ENCODE assay signal across 8 cellular contexts in genomic region chr7:107045980-107046379, GRCh38. TPM values are rescaled to one million over a fixed set of nuclear protein-coding genes. Genes with fewer than 3 reads are reported as not detected.
DNase-seq lines count a peak whose midpoint lies in the region; ATAC-seq and TF ChIP-seq lines count a peak whose summit lies in the region.

No MANE protein-coding gene starts in this region.

- no peak for TF ChIP-seq POLR2A in gastroesophageal sphincter (IDR thresholded peaks at IDR 0.05)

- no peak for TF ChIP-seq EP300 in gastroesophageal sphincter (IDR thresholded peaks at IDR 0.05)

- H3K9me3 ChIP-seq in PC-3 (ENCODE audit: low read length) (no peaks in the 10 kb centered on the region), gastroesophageal sphincter (no peaks in the 10 kb centered on the region), subcutaneous abdominal adipose tissue (ENCODE audit: control insufficient read depth in 5 of 5, low read length in 5 of 5) (no peaks in the 10 kb centered on the region), Karpas-422 (ENCODE audit: low read length) (no peaks in the 10 kb centered on the region)

- H3K27me3 ChIP-seq in PC-3 (ENCODE audit: low read length) (peaks cover 53% of the 10 kb centered on the region), gastroesophageal sphincter (no peaks in the 10 kb centered on the region), subcutaneous abdominal adipose tissue (ENCODE audit: control insufficient read depth in 5 of 5, insufficient read depth in 4 of 5, low read length in 5 of 5) (no peaks in the 10 kb centered on the region), Karpas-422 (ENCODE audit: low read length) (no peaks in the 10 kb centered on the region)

- no peak overlapping the region for H3K9ac ChIP-seq in PC-3 (ENCODE audit: low read length)
- peak overlapping the region; percentile 76 to 94 (median 88) for H3K9ac ChIP-seq in subcutaneous abdominal adipose tissue (ENCODE audit: low read length in 5 of 5)
- H3K9ac ChIP-seq in Karpas-422 (ENCODE audit: low read length): no peak overlapping the region

- H3K27ac ChIP-seq in PC-3 (ENCODE audit: low read length) (no peak overlapping the region), gastroesophageal sphincter (peak overlapping the region in 1 of 4 donors; percentile 91), subcutaneous abdominal adipose tissue (ENCODE audit: low read depth, low read length) (peak overlapping the region; percentile 92), Karpas-422 (ENCODE audit: low read length) (no peak overlapping the region)

- H4K20me1 ChIP-seq in PC-3 (ENCODE audit: low read length): no peaks in the 10 kb centered on the region
- H4K20me1 ChIP-seq in Karpas-422 (ENCODE audit: insufficient read depth, low read depth, low read length): no peaks in the 10 kb centered on the region

- no TSS peak for BruUV-seq in PC-3 (replicated peaks; lab: Mats Ljungman, UMichigan)

- H3K79me2 ChIP-seq in PC-3 (ENCODE audit: low read length) (no peaks in the 10 kb centered on the region), Karpas-422 (ENCODE audit: low read length) (no peaks in the 10 kb centered on the region)

- H3K27me3 Mint-ChIP-seq in activated CD4-positive, alpha-beta memory T cell treated with anti-CD3 and anti-CD28 coated beads for 36 hours: peaks cover 42% of the 10 kb centered on the region
- peaks cover 51% of the 10 kb centered on the region for H3K27me3 Mint-ChIP-seq in activated CD4-positive, alpha-beta memory T cell treated with anti-CD3 and anti-CD28 coated beads, Interleukin-2, amount 10 ng/mL, durations not matched to agents 7 days and 5 days

- H3F3A ChIP-seq in PC-3 (ENCODE audit: low read length, unreplicated experiment): no peaks in the 10 kb centered on the region

- TF ChIP-seq CTCF in PC-3 (conservative IDR thresholded peaks at IDR 0.05; ENCODE audit: low read depth, low read length) (no peak), gastroesophageal sphincter (IDR thresholded peaks at IDR 0.05) (no peak), GM10266 (IDR thresholded peaks at IDR 0.05; ENCODE audit: control insufficient read depth, insufficient read depth, low read depth, missing control alignments) (no peak)

- no peaks in the 10 kb centered on the region for H3K36me3 Mint-ChIP-seq in activated CD4-positive, alpha-beta memory T cell treated with anti-CD3 and anti-CD28 coated beads for 36 hours
- no peaks in the 10 kb centered on the region for H3K36me3 Mint-ChIP-seq in activated CD4-positive, alpha-beta memory T cell treated with anti-CD3 and anti-CD28 coated beads, Interleukin-2, amount 10 ng/mL, durations not matched to agents 7 days and 5 days (ENCODE audit: low read depth)

- H2AFZ ChIP-seq in PC-3 (ENCODE audit: low read length) (no peak overlapping the region), Karpas-422 (ENCODE audit: low read length) (no peak overlapping the region)

- H3K9me2 ChIP-seq in PC-3 (replicated peaks; ENCODE audit: low read length): no peaks in the 10 kb centered on the region
- no peaks in the 10 kb centered on the region for H3K9me2 ChIP-seq in Karpas-422 (replicated peaks; ENCODE audit: insufficient read depth, low read length)

- H3K27ac Mint-ChIP-seq in activated CD4-positive, alpha-beta memory T cell treated with anti-CD3 and anti-CD28 coated beads for 36 hours: no peak overlapping the region
- H3K27ac Mint-ChIP-seq in activated CD4-positive, alpha-beta memory T cell treated with anti-CD3 and anti-CD28 coated beads, Interleukin-2, amount 10 ng/mL, durations not matched to agents 7 days and 5 days: no peak overlapping the region

- H3K4me3 Mint-ChIP-seq in activated CD4-positive, alpha-beta memory T cell treated with anti-CD3 and anti-CD28 coated beads for 36 hours: peak overlapping the region; percentile 18
- no peak overlapping the region for H3K4me3 Mint-ChIP-seq in activated CD4-positive, alpha-beta memory T cell treated with anti-CD3 and anti-CD28 coated beads, Interleukin-2, amount 10 ng/mL, durations not matched to agents 7 days and 5 days

- CTCF ChIA-PET in activated CD4-positive, alpha-beta memory T cell treated with anti-CD3 and anti-CD28 coated beads for 36 hours (lab: Charles Lee): interaction anchor here (0.6 to 1.3 kb wide), 3 partner anchors 80 to 121 kb away, joined by 3 read pairs; no protein-coding TSS in a partner anchor
- CTCF ChIA-PET in activated CD4-positive, alpha-beta memory T cell treated with anti-CD3 and anti-CD28 coated beads, Interleukin-2, amount 10 ng/mL, durations not matched to agents 7 days and 5 days (lab: Charles Lee): interaction anchor here (1.1 kb wide), 1 partner anchor 253 kb away, joined by 3 read pairs; no protein-coding TSS in a partner anchor
- CTCF ChIA-PET in PC-3 (lab: Charles Lee): no interaction called here

- H3K36me3 ChIP-seq in PC-3 (ENCODE audit: low read depth, low read length) (no peaks in the 10 kb centered on the region), gastroesophageal sphincter (no peaks in the 10 kb centered on the region), subcutaneous abdominal adipose tissue (ENCODE audit: control insufficient read depth in 5 of 5, insufficient read depth in 5 of 5, low read length in 5 of 5) (no peaks in the 10 kb centered on the region), Karpas-422 (ENCODE audit: insufficient read depth, low read length) (no peaks in the 10 kb centered on the region)

- 29 to 55% methylated on average over 1 of the region's 1 CpG for WGBS in gastroesophageal sphincter (ENCODE audit: low coverage in 1 of 2), 2 donors

- DNase-seq in activated CD4-positive, alpha-beta memory T cell treated with anti-CD3 and anti-CD28 coated beads for 36 hours: no peak
- DNase-seq in activated CD4-positive, alpha-beta memory T cell treated with anti-CD3 and anti-CD28 coated beads, Interleukin-2, amount 10 ng/mL, durations not matched to agents 7 days and 5 days: no peak
- peak; percentile 59 for DNase-seq in PC-3
- DNase-seq in NCI-H82 (lab: John Stamatoyannopoulos, UW): no peak
- no peak for DNase-seq in GM10266 (ENCODE audit: extremely low spot score)
- DNase-seq in Karpas-422: no peak

- peak overlapping the region; percentile 67; the same call in 1 of the 2 replicates for H3K4me3 ChIP-seq in PC-3 (ENCODE audit: low read length)
- H3K4me3 ChIP-seq in gastroesophageal sphincter: peak overlapping the region; percentile 83 to 88
- peak overlapping the region; percentile 89 to 100 (median 95) for H3K4me3 ChIP-seq in subcutaneous abdominal adipose tissue (ENCODE audit: low read depth in 1 of 5, low read length in 5 of 5)
- H3K4me3 ChIP-seq in Karpas-422 (ENCODE audit: low read length): no peak overlapping the region

- peaks cover 19% of the 10 kb centered on the region for H3K4me1 ChIP-seq in PC-3 (ENCODE audit: insufficient read depth, low read length)
- peaks cover 0 to 59% (median 7%) of the 10 kb centered on the region in 3 donors for H3K4me1 ChIP-seq in gastroesophageal sphincter
- H3K4me1 ChIP-seq in subcutaneous abdominal adipose tissue (ENCODE audit: control insufficient read depth in 5 of 5, insufficient read depth in 5 of 5, low read length in 5 of 5): peaks cover 0 to 46% (median 32%) of the 10 kb centered on the region in 5 donors
- peaks cover 12% of the 10 kb centered on the region for H3K4me1 ChIP-seq in Karpas-422 (ENCODE audit: low read length)

- H3K4me1 Mint-ChIP-seq in activated CD4-positive, alpha-beta memory T cell treated with anti-CD3 and anti-CD28 coated beads for 36 hours (ENCODE audit: low read depth): peaks cover 10% of the 10 kb centered on the region
- H3K4me1 Mint-ChIP-seq in activated CD4-positive, alpha-beta memory T cell treated with anti-CD3 and anti-CD28 coated beads, Interleukin-2, amount 10 ng/mL, durations not matched to agents 7 days and 5 days: peaks cover 14% of the 10 kb centered on the region

- POLR2A ChIA-PET in activated CD4-positive, alpha-beta memory T cell treated with anti-CD3 and anti-CD28 coated beads for 36 hours (lab: Charles Lee): no interaction called here
- POLR2A ChIA-PET in activated CD4-positive, alpha-beta memory T cell treated with anti-CD3 and anti-CD28 coated beads, Interleukin-2, amount 10 ng/mL, durations not matched to agents 7 days and 5 days (lab: Charles Lee): no interaction called here
- POLR2A ChIA-PET in PC-3 (lab: Charles Lee; ENCODE audit: unreplicated experiment): no interaction called here

- H3K4me2 ChIP-seq in PC-3 (ENCODE audit: low read length) (peak overlapping the region; percentile 92), Karpas-422 (ENCODE audit: low read depth, low read length, poor library complexity, severe bottlenecking) (no peak overlapping the region)

- no peaks in the 10 kb centered on the region for H3K9me3 Mint-ChIP-seq in activated CD4-positive, alpha-beta memory T cell treated with anti-CD3 and anti-CD28 coated beads for 36 hours
- H3K9me3 Mint-ChIP-seq in activated CD4-positive, alpha-beta memory T cell treated with anti-CD3 and anti-CD28 coated beads, Interleukin-2, amount 10 ng/mL, durations not matched to agents 7 days and 5 days: no peaks in the 10 kb centered on the region

- intact Hi-C loops in activated CD4-positive, alpha-beta memory T cell treated with anti-CD3 and anti-CD28 coated beads for 36 hours (cut with micrococcal nuclease): loop anchor here (5.0 to 10.0 kb wide), 3 partner anchors 81 to 251 kb away; no protein-coding TSS in a partner anchor
- intact Hi-C loops in PC-3 (cut with micrococcal nuclease): loop anchor here (10.0 kb wide), 1 partner anchor 251 kb away; no protein-coding TSS in a partner anchor

- peak; percentile 12 for ATAC-seq in PC-3
- no peak for ATAC-seq in gastroesophageal sphincter

RNA-seq across cellular contexts. Expression of gene PRKAR2B, which starts 1.5 kb away (rescaled TPM):
- total RNA-seq in activated CD4-positive, alpha-beta memory T cell treated with anti-CD3 and anti-CD28 coated beads for 36 hours: 1 to 10 TPM; 1.3 to 1.4 TPM
- total RNA-seq in activated CD4-positive, alpha-beta memory T cell treated with anti-CD3 and anti-CD28 coated beads, Interleukin-2, amount 10 ng/mL, durations not matched to agents 7 days and 5 days: under 1 TPM; 0.35 to 0.50 TPM
- total RNA-seq in PC-3 (2014; rRNA removed) (0.29 and 1.5 TPM in 2 replicates), gastroesophageal sphincter (100 to 1,000 TPM in 3 of 4 donors, 10 to 100 TPM in 1; 83.5 to 160 (median 119) TPM)
- total RNA-seq in Karpas-422 (2014; rRNA removed; shearing (Covaris generic); ENCODE audit: low replicate concordance): 0.32 and 0.67 TPM in 2 replicates

Comparison
In these comparisons a context has a peak if more than half of its experiments do, and no peak if none do; other contexts are left out.
1. H3K9ac ChIP-seq: peak in subcutaneous abdominal adipose tissue (5 of 5); none in PC-3 (single experiment) and Karpas-422 (single experiment).
2. RNA of gene PRKAR2B, which starts 1.5 kb away (total RNA-seq): 83.5 to 160 TPM in gastroesophageal sphincter; 1.3 to 1.4 TPM in activated CD4-positive, alpha-beta memory T cell treated with anti-CD3 and anti-CD28 coated beads for 36 hours, 0.32 to 0.67 TPM in Karpas-422, 0.35 to 0.50 TPM in activated CD4-positive, alpha-beta memory T cell treated with anti-CD3 and anti-CD28 coated beads, Interleukin-2, amount 10 ng/mL, durations not matched to agents 7 days and 5 days and 0.29 to 1.5 TPM in PC-3; every median in the first group is over 10 times any median in the second.